In genomic region chr1:186605762-186606350, GRCh38 we compare ENCODE assay signal across 9 cellular contexts.
DNase-seq lines count a peak whose midpoint lies in the region; ATAC-seq, FAIRE-seq and TF ChIP-seq lines count a peak whose summit lies in the region.
"Had no signal": no experiment of that assay in that cellular context is flagged by ENCODE, and none has a peak within 500 bp of the region (broad histone marks: within the 10 kb centered on the region; RNA-seq: fewer than 3 reads in every experiment).

No MANE protein-coding gene starts in this region.

- intact Hi-C loops in esophagus squamous epithelium (cut with DNase I) (loop anchor here (5.0 kb wide), 2 partner anchors 76 to 381 kb away; partner anchors contain the start of gene PTGS2), pancreas (cut with DNase I) (loop anchor here in 1 of 3 donors (10.0 kb wide), 1 partner anchor 379 kb away; no protein-coding TSS in a partner anchor)

- no peaks in the 10 kb centered on the region for H3K9me2 ChIP-seq in Karpas-422 (replicated peaks; ENCODE audit: insufficient read depth, low read length)

- TF ChIP-seq POLR2A in esophagus squamous epithelium (IDR thresholded peaks at IDR 0.05): no peak

- H3K36me3 ChIP-seq in Karpas-422 (ENCODE audit: insufficient read depth, low read length) (no peaks in the 10 kb centered on the region), esophagus squamous epithelium (no peaks in the 10 kb centered on the region), pancreas (no peaks in the 10 kb centered on the region)

- H3K27ac ChIP-seq in Karpas-422 (ENCODE audit: low read length) (no peak overlapping the region), esophagus squamous epithelium (no peak overlapping the region), pancreas (no peak overlapping the region)

- H3K4me3 ChIP-seq in Karpas-422 (ENCODE audit: low read length) (no peak overlapping the region), esophagus squamous epithelium (no peak overlapping the region), pancreas (no peak overlapping the region)

- no peak overlapping the region for H2AFZ ChIP-seq in Karpas-422 (ENCODE audit: low read length)

- TF ChIP-seq CTCF in esophagus squamous epithelium (IDR thresholded peaks at IDR 0.05) (peak in 5 of 6 experiments; percentile 23 to 71 (median 55)), pancreas (IDR thresholded peaks at IDR 0.05) (peak in 1 of 4 donors; percentile 19)

- 29 to 47% methylated on average over 3 to 4 of the region's 4 CpGs for WGBS in esophagus squamous epithelium, 2 donors
- 30 to 32% methylated on average over 4 of the region's 4 CpGs for WGBS in pancreas, 2 donors

- H3K9ac ChIP-seq in Karpas-422 (ENCODE audit: low read length): no peak overlapping the region

- H3K9me3 ChIP-seq in Karpas-422 (ENCODE audit: low read length) (no peaks in the 10 kb centered on the region), esophagus squamous epithelium (no peaks in the 10 kb centered on the region), pancreas (no peaks in the 10 kb centered on the region)

- H3K79me2 ChIP-seq in Karpas-422 (ENCODE audit: low read length): no peaks in the 10 kb centered on the region

- FAIRE-seq in TTC549 (lab: Jason Lieb, UNC): peak; percentile 91
- FAIRE-seq in pancreas (lab: Jason Lieb, UNC): no peak
- FAIRE-seq: A204.1 had no signal

- ATAC-seq in GM21515 (IDR thresholded peaks at IDR 0.05; ENCODE audit: unreplicated experiment) (peak; percentile 89), pancreas (peak in 3 of 4 donors; percentile 55 to 70 (median 56)), HG02763 (IDR thresholded peaks at IDR 0.05; ENCODE audit: unreplicated experiment) (no peak)

- DNase-seq in DMS153 treated with DMSO at 0.1 percent for 48 hours (lab: John Stamatoyannopoulos, UW; ENCODE audit: unreplicated experiment): peak; percentile 13
- DNase-seq in DMS153 (lab: John Stamatoyannopoulos, UW): no peak
- peak; percentile 76 for DNase-seq in Karpas-422
- DNase-seq in esophagus squamous epithelium (lab: John Stamatoyannopoulos, UW): no peak
- peak in 2 of 6 donors; percentile 16 to 19 for DNase-seq in pancreas

- H4K20me1 ChIP-seq in Karpas-422 (ENCODE audit: insufficient read depth, low read depth, low read length): no peaks in the 10 kb centered on the region

- no peaks in the 10 kb centered on the region for H3K4me1 ChIP-seq in Karpas-422 (ENCODE audit: low read length)
- H3K4me1 ChIP-seq in esophagus squamous epithelium: no peaks in the 10 kb centered on the region
- H3K4me1 ChIP-seq in pancreas: no peaks in the 10 kb centered on the region

- no peak overlapping the region for H3K4me2 ChIP-seq in Karpas-422 (ENCODE audit: low read depth, low read length, poor library complexity, severe bottlenecking)

- H3K27me3 ChIP-seq in Karpas-422 (ENCODE audit: low read length) (no peaks in the 10 kb centered on the region), esophagus squamous epithelium (no peaks in the 10 kb centered on the region), pancreas (no peaks in the 10 kb centered on the region)

Comparison
In these comparisons a context has a peak if more than half of its experiments do, and no peak if none do; other contexts are left out.
1. DNase-seq: peak in DMS153 treated with DMSO at 0.1 percent for 48 hours (single experiment) and Karpas-422 (single experiment); none in DMS153 (single experiment) and esophagus squamous epithelium (single experiment).